8 cellular contexts compared by ENCODE assay signal in the genomic region with DNA sequence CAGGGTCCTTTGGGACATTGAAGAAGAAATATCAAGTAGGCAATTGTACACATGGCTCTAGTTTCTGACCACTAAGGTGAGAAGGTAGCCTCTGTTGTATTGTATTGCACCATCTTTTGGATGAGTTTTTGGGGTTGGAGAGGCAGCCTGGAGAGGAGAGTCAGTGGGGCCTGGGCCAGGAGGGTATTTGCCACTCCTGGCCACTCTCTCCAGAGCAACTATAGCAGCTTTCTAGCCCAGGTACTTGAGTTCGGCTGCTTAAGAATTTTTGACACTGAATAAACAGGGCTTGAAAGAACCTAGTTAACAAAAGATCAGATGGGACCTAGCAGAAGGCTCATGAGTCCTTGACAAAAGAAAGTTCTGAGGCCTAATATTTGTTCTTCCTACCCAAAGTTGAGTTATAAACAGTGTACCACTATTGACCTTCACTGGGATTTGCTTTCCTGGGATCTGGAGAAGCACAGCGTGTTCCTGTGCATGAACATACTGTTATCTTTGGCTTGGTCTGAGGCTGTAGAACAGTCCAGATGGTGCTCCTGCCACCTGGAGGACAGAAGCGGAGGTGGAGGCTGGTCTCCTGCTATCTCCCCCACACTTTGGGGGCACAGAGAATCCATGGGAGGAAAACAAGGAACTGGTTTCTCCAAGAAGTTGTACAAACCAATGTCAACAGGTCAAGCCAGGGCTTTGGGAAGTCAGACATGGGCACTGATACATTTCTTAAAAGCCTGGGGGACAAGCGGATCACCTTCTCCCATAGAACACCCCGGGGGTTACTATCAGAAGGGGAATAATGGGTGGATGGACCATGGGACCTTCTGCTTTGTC.
DNase-seq lines count a peak whose midpoint lies in the region; ATAC-seq and TF ChIP-seq lines count a peak whose summit lies in the region.

No MANE protein-coding gene starts in this region.

- no peaks in the 10 kb centered on the region for H3K9me3 ChIP-seq in OCI-LY1 (ENCODE audit: low read length)

- no peaks in the 10 kb centered on the region for H3K79me2 ChIP-seq in OCI-LY1 (ENCODE audit: insufficient read depth, low read length)

- no peaks in the 10 kb centered on the region for H3K4me1 ChIP-seq in OCI-LY1 (ENCODE audit: insufficient read depth, low read length, severe bottlenecking)

- H3F3A ChIP-seq in OCI-LY1 (ENCODE audit: insufficient read depth, low read length), result no peaks in the 10 kb centered on the region

- H3K36me3 ChIP-seq in OCI-LY1 (ENCODE audit: insufficient read depth, low read length), result no peaks in the 10 kb centered on the region

- H3K9ac ChIP-seq in OCI-LY1 (ENCODE audit: low read length), result no peak overlapping the region

- H3K9me2 ChIP-seq in OCI-LY1 (ENCODE audit: low read depth, low read length), result no peaks in the 10 kb centered on the region

- H4K20me1 ChIP-seq in OCI-LY1 (ENCODE audit: insufficient read depth, low read length), result no peaks in the 10 kb centered on the region

- ATAC-seq in HG02970 (IDR thresholded peaks at IDR 0.05; ENCODE audit: low FRiP score, unreplicated experiment) (no peak), GM19351 (IDR thresholded peaks at IDR 0.05; ENCODE audit: unreplicated experiment) (no peak)

- no peaks in the 10 kb centered on the region for H3K27me3 ChIP-seq in OCI-LY1 (ENCODE audit: insufficient read depth, low read length)

- DNase-seq in fibroblast of gingiva (ENCODE audit: low read depth), result peak; percentile 60
- peak; percentile 41 for DNase-seq in pulmonary artery endothelial cell (ENCODE audit: low read depth, low spot score)
- DNase-seq in OCI-M2 (lab: John Stamatoyannopoulos, UW; ENCODE audit: unreplicated experiment), result no peak
- no peak for DNase-seq in GF-D8 (lab: John Stamatoyannopoulos, UW)

- no peak overlapping the region for H2AFZ ChIP-seq in OCI-LY1 (ENCODE audit: low read length)

- H3K27ac ChIP-seq in OCI-LY1 (ENCODE audit: low read depth, low read length, poor library complexity, severe bottlenecking), result no peak overlapping the region

- H3K4me2 ChIP-seq in OCI-LY1 (ENCODE audit: low read length), result no peak overlapping the region

- peak; percentile 51 for TF ChIP-seq CTCF in GM12874 (IDR thresholded peaks at IDR 0.05; ENCODE audit: insufficient read depth, low read depth, low read length)
- peak; percentile 45; the same call in 1 of the 2 replicates for TF ChIP-seq CTCF in OCI-LY1 (IDR thresholded peaks at IDR 0.05; ENCODE audit: low read length)

- no peak overlapping the region for H3K4me3 ChIP-seq in OCI-LY1 (ENCODE audit: low read depth, low read length, poor library complexity, severe bottlenecking)

Comparison
In these comparisons a context has a peak if more than half of its experiments do, and no peak if none do; other contexts are left out.
1. DNase-seq: peak in fibroblast of gingiva (single experiment) and pulmonary artery endothelial cell (single experiment); none in OCI-M2 (single experiment) and GF-D8 (single experiment).